Comparison of ENCODE assay signal across 24 cellular contexts in genomic region chr5:20619606-20620005, GRCh38.
"Had no signal": no experiment of that assay in that cellular context is flagged by ENCODE, and none has a peak within 500 bp of the region (broad histone marks: within the 10 kb centered on the region; RNA-seq: fewer than 3 reads in every experiment).

No MANE protein-coding gene starts in this region.

- H2AFZ ChIP-seq: parathyroid adenoma had no signal

- H3K9me3 Mint-ChIP-seq: endodermal cell had no signal

- H3K4me3 Mint-ChIP-seq: endodermal cell, naive B cell, nephron had no signal

- H3K27me3 Mint-ChIP-seq: naive B cell had no signal

- H3K27me3 ChIP-seq: colonic mucosa, foreskin keratinocyte, sigmoid colon had no signal

- H3K9me3 ChIP-seq: colonic mucosa, psoas muscle, sigmoid colon had no signal

- H3K4me1 ChIP-seq: colonic mucosa, foreskin keratinocyte, parathyroid adenoma, psoas muscle, sigmoid colon had no signal

- H3K36me3 Mint-ChIP-seq: naive B cell had no signal

- DNase-seq: colonic mucosa; dermis blood vessel endothelial cell; effector CD4-positive, alpha-beta T cell; endodermal cell; erythroblast; foreskin keratinocyte; head of caudate nucleus; hippocampal formation; left colon; left ventricle myocardium superior; mesenchymal stem cell; naive B cell; occipital lobe; psoas muscle; retina; sigmoid colon; stimulated activated CD4-positive, alpha-beta T cell treated with anti-CD3 and anti-CD28 coated beads, Interleukin-2, amount 100 ng/mL, for 24 hours; stimulated activated CD4-positive, alpha-beta T cell treated with anti-CD3 and anti-CD28 coated beads, Interleukin-4, amount 100 ng/mL, for 4 hours; stimulated activated naive CD4-positive, alpha-beta T cell; trophoblast cell had no signal

- H3K4me1 Mint-ChIP-seq: naive B cell, nephron had no signal

- H3K36me3 ChIP-seq: colonic mucosa, sigmoid colon had no signal

- H3K27ac ChIP-seq: colonic mucosa, foreskin keratinocyte, parathyroid adenoma, psoas muscle, sigmoid colon, skin epidermis had no signal

- H3K79me2 ChIP-seq: parathyroid adenoma had no signal

- H3K27ac Mint-ChIP-seq: endodermal cell, naive B cell, nephron had no signal

- H3K4me3 ChIP-seq: colonic mucosa, lung, psoas muscle, sigmoid colon, skin epidermis had no signal
